8 cellular contexts compared by ENCODE assay signal in the genomic region with DNA sequence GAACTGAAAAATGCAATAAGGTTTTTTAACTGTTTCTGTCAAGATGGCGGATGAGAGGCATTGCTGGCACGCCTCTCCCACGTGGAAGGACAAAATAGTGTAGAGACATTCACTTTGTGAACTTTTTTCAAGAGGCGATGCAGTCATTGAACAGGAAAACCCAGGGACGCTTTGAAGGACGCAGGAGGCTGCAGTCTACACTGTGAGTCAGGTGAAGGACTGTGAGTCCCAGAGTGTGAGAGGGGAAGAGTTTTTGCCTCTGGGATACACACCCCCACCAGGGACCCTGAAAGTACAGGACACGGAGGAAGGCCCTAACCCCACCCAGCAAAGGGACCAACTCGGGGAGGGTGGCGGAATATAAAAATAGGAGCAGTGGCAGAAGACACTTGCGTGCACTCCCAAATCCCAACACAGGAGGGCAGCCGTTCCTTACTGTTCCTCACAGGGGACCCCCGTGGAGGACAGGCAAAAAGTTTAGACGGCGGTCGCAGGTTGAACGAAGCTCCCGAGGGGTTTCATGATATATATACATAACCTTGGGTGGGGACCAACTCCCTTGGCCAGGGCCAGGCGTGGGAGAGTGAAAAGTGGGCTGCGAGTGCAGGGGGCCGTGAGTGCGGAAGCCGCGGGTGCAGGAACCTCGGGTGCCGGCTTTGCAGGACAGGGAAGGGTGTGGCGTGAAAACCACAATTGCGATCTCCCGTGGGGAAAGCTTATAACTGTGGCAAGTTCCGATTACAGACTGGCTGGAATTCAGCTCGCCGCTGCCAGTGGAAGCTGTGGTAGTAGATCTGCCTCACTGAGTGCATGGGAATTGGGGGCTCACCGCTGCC.
A peak's percentile ranks its signal among the peaks of the same experiment; 100 is the strongest.
DNase-seq lines count a peak whose midpoint lies in the region; ATAC-seq and TF ChIP-seq lines count a peak whose summit lies in the region.

No MANE protein-coding gene starts in this region.

- H4K91ac ChIP-seq in neuronal stem cell (ENCODE audit: low read depth, low read length, poor library complexity), result no peak overlapping the region

- H3K4me3 ChIP-seq in AG10803 (ENCODE audit: low read length) (peak overlapping the region; percentile 34), fibroblast of the aortic adventitia (ENCODE audit: low read depth, low read length) (no peak overlapping the region), neuronal stem cell (ENCODE audit: low read length in 2 of 2) (peak overlapping the region in 1 of 2 donors; percentile 37)

- no peak for ATAC-seq in HG02852 (IDR thresholded peaks at IDR 0.05; ENCODE audit: unreplicated experiment)

- no peak overlapping the region for H3K23ac ChIP-seq in neuronal stem cell (ENCODE audit: low read depth, low read length, poor library complexity)

- H2AFZ ChIP-seq in neuronal stem cell (ENCODE audit: low read length), result peak overlapping the region; percentile 39

- intact Hi-C loops in activated T-helper 1 cell treated with anti-CD3 and anti-CD28 coated beads, Interleukin-12 subunit alpha, Interleukin-12 subunit beta, Interleukin-2, Interleukin-4 antibody, amounts not matched to agents 30 ng/mL and 10 ng/mL and 1 ng/mL, durations not matched to agents 14 hours and 24 hours and 36 hours (cut with micrococcal nuclease), result loop anchor here (1.0 to 5.0 kb wide), 2 partner anchors 72 to 222 kb away; no protein-coding TSS in a partner anchor

- peaks cover 11% of the 10 kb centered on the region for H3K27me3 Mint-ChIP-seq in HFFc6 (ENCODE audit: insufficient read depth)
- peaks cover 18% of the 10 kb centered on the region for H3K27me3 Mint-ChIP-seq in activated T-helper 1 cell treated with anti-CD3 and anti-CD28 coated beads, Interleukin-12 subunit alpha, Interleukin-12 subunit beta, Interleukin-2, Interleukin-4 antibody, amounts not matched to agents 30 ng/mL and 10 ng/mL and 1 ng/mL, durations not matched to agents 14 hours and 24 hours and 36 hours (ENCODE audit: insufficient read depth)
- no peaks in the 10 kb centered on the region for H3K27me3 Mint-ChIP-seq in stimulated activated naive CD8-positive, alpha-beta T cell treated with anti-CD3 and anti-CD28 coated beads, Interleukin-15, Interleukin-2, amounts not matched to agents 100 ng/mL and 50 ng/mL, for 24 hours

- H2BK120ac ChIP-seq in neuronal stem cell (ENCODE audit: low read depth, low read length), result no peak overlapping the region

- no peak overlapping the region for H4K8ac ChIP-seq in neuronal stem cell (ENCODE audit: low read depth, low read length)

- H2AK5ac ChIP-seq in neuronal stem cell (ENCODE audit: low read depth, low read length), result peak overlapping the region; percentile 3

- DNase-seq in AG10803 (ENCODE audit: low read depth) (peak; percentile 51), HFFc6 (peak; percentile 3), RKO (ENCODE audit: low spot score) (peak; percentile 61), fibroblast of the aortic adventitia (ENCODE audit: low read depth) (peak; percentile 66), neuronal stem cell (ENCODE audit: low spot score) (peak; percentile 30)
- DNase-seq in activated T-helper 1 cell treated with anti-CD3 and anti-CD28 coated beads, Interleukin-12 subunit alpha, Interleukin-12 subunit beta, Interleukin-2, Interleukin-4 antibody, amounts not matched to agents 30 ng/mL and 10 ng/mL and 1 ng/mL, durations not matched to agents 14 hours and 24 hours and 36 hours (ENCODE audit: low spot score), result peak; percentile 48

- H3K18ac ChIP-seq in neuronal stem cell (ENCODE audit: low read length), result no peak overlapping the region

- no CpG with 5 or more reads among the region's 32 CpGs for WGBS in neuronal stem cell (ENCODE audit: extremely low coverage in 2 of 2, insufficient read length in 2 of 2, insufficient replicate concordance in 1 of 2), 2 donors

- H3K79me1 ChIP-seq in neuronal stem cell (ENCODE audit: low read depth, low read length), result no peaks in the 10 kb centered on the region

- no peak overlapping the region for H3K4me2 ChIP-seq in neuronal stem cell (ENCODE audit: insufficient read depth, low read length, poor library complexity, severe bottlenecking)

- no peak overlapping the region for H3K14ac ChIP-seq in neuronal stem cell (ENCODE audit: low read length)

- H2BK5ac ChIP-seq in neuronal stem cell (ENCODE audit: low read length), result no peak overlapping the region

- no peak overlapping the region for H2BK12ac ChIP-seq in neuronal stem cell (ENCODE audit: low read length)

- peak overlapping the region; percentile 41; the same call in 1 of the 2 replicates for H3K4me3 Mint-ChIP-seq in HFFc6
- H3K4me3 Mint-ChIP-seq in activated T-helper 1 cell treated with anti-CD3 and anti-CD28 coated beads, Interleukin-12 subunit alpha, Interleukin-12 subunit beta, Interleukin-2, Interleukin-4 antibody, amounts not matched to agents 30 ng/mL and 10 ng/mL and 1 ng/mL, durations not matched to agents 14 hours and 24 hours and 36 hours, result peak overlapping the region; percentile 76
- peak overlapping the region; percentile 82 for H3K4me3 Mint-ChIP-seq in stimulated activated naive CD8-positive, alpha-beta T cell treated with anti-CD3 and anti-CD28 coated beads, Interleukin-15, Interleukin-2, amounts not matched to agents 100 ng/mL and 50 ng/mL, for 24 hours

- no peak overlapping the region for H3K4ac ChIP-seq in neuronal stem cell (ENCODE audit: low read length)

- peak; percentile 85 for TF ChIP-seq CTCF in AG10803 (conservative IDR thresholded peaks at IDR 0.05; ENCODE audit: low read length)
- peak; percentile 87 for TF ChIP-seq CTCF in HFFc6 (IDR thresholded peaks at IDR 0.05)
- peak; percentile 82 for TF ChIP-seq CTCF in fibroblast of the aortic adventitia (IDR thresholded peaks at IDR 0.05; ENCODE audit: insufficient read depth, low read length)

- H3K9ac ChIP-seq in neuronal stem cell (ENCODE audit: low read depth, low read length, poor library complexity), result no peak overlapping the region

- no peak overlapping the region for H3K27ac Mint-ChIP-seq in HFFc6
- no peak overlapping the region for H3K27ac Mint-ChIP-seq in activated T-helper 1 cell treated with anti-CD3 and anti-CD28 coated beads, Interleukin-12 subunit alpha, Interleukin-12 subunit beta, Interleukin-2, Interleukin-4 antibody, amounts not matched to agents 30 ng/mL and 10 ng/mL and 1 ng/mL, durations not matched to agents 14 hours and 24 hours and 36 hours
- H3K27ac Mint-ChIP-seq in stimulated activated naive CD8-positive, alpha-beta T cell treated with anti-CD3 and anti-CD28 coated beads, Interleukin-15, Interleukin-2, amounts not matched to agents 100 ng/mL and 50 ng/mL, for 24 hours, result no peak overlapping the region

- no peak overlapping the region for H2BK15ac ChIP-seq in neuronal stem cell (ENCODE audit: low read length)

- H3K9me3 ChIP-seq in neuronal stem cell (replicated peaks in 1 of 2; ENCODE audit: control insufficient read depth in 2 of 2, insufficient read depth in 1 of 2, low read depth in 1 of 2, low read length in 2 of 2), result peaks cover 0 to 6% of the 10 kb centered on the region in 2 donors

- peaks cover 0 to 15% (median 0%) of the 10 kb centered on the region in 3 experiments for H3K27me3 ChIP-seq in neuronal stem cell (ENCODE audit: control insufficient read depth in 3 of 3, insufficient read depth in 3 of 3, low read depth in 1 of 3, low read length in 3 of 3)

- no peak overlapping the region for H3K27ac ChIP-seq in neuronal stem cell (replicated peaks; ENCODE audit: low read length)

- no peaks in the 10 kb centered on the region for H3K9me3 Mint-ChIP-seq in HFFc6
- no peaks in the 10 kb centered on the region for H3K9me3 Mint-ChIP-seq in activated T-helper 1 cell treated with anti-CD3 and anti-CD28 coated beads, Interleukin-12 subunit alpha, Interleukin-12 subunit beta, Interleukin-2, Interleukin-4 antibody, amounts not matched to agents 30 ng/mL and 10 ng/mL and 1 ng/mL, durations not matched to agents 14 hours and 24 hours and 36 hours
- H3K9me3 Mint-ChIP-seq in stimulated activated naive CD8-positive, alpha-beta T cell treated with anti-CD3 and anti-CD28 coated beads, Interleukin-15, Interleukin-2, amounts not matched to agents 100 ng/mL and 50 ng/mL, for 24 hours, result no peaks in the 10 kb centered on the region

- H3K4me1 Mint-ChIP-seq in HFFc6 (ENCODE audit: low read depth), result peaks cover 25% of the 10 kb centered on the region; the same call in 1 of the 2 replicates
- peaks cover 33% of the 10 kb centered on the region for H3K4me1 Mint-ChIP-seq in activated T-helper 1 cell treated with anti-CD3 and anti-CD28 coated beads, Interleukin-12 subunit alpha, Interleukin-12 subunit beta, Interleukin-2, Interleukin-4 antibody, amounts not matched to agents 30 ng/mL and 10 ng/mL and 1 ng/mL, durations not matched to agents 14 hours and 24 hours and 36 hours (ENCODE audit: low read depth)
- H3K4me1 Mint-ChIP-seq in stimulated activated naive CD8-positive, alpha-beta T cell treated with anti-CD3 and anti-CD28 coated beads, Interleukin-15, Interleukin-2, amounts not matched to agents 100 ng/mL and 50 ng/mL, for 24 hours (ENCODE audit: low read depth), result peaks cover 15% of the 10 kb centered on the region

- no peaks in the 10 kb centered on the region for H3K36me3 Mint-ChIP-seq in HFFc6 (ENCODE audit: low read depth)
- no peaks in the 10 kb centered on the region for H3K36me3 Mint-ChIP-seq in activated T-helper 1 cell treated with anti-CD3 and anti-CD28 coated beads, Interleukin-12 subunit alpha, Interleukin-12 subunit beta, Interleukin-2, Interleukin-4 antibody, amounts not matched to agents 30 ng/mL and 10 ng/mL and 1 ng/mL, durations not matched to agents 14 hours and 24 hours and 36 hours (ENCODE audit: low read depth)
- no peaks in the 10 kb centered on the region for H3K36me3 Mint-ChIP-seq in stimulated activated naive CD8-positive, alpha-beta T cell treated with anti-CD3 and anti-CD28 coated beads, Interleukin-15, Interleukin-2, amounts not matched to agents 100 ng/mL and 50 ng/mL, for 24 hours (ENCODE audit: low read depth)

- no peaks in the 10 kb centered on the region for H3K4me1 ChIP-seq in neuronal stem cell (ENCODE audit: control insufficient read depth in 2 of 2, insufficient read depth in 1 of 2, low read depth in 1 of 2, low read length in 2 of 2)

- H3K36me3 ChIP-seq in neuronal stem cell (replicated peaks in 1 of 2; ENCODE audit: control insufficient read depth in 2 of 2, insufficient read depth in 2 of 2, low read length in 2 of 2), result no peaks in the 10 kb centered on the region

Comparison
In these comparisons a context has a peak if more than half of its experiments do, and no peak if none do; other contexts are left out.
1. DNase-seq: peak in every context shown above with its lines; median percentile 66 in fibroblast of the aortic adventitia; 61 in RKO; 51 in AG10803; 48 in activated T-helper 1 cell treated with anti-CD3 and anti-CD28 coated beads, Interleukin-12 subunit alpha, Interleukin-12 subunit beta, Interleukin-2, Interleukin-4 antibody, amounts not matched to agents 30 ng/mL and 10 ng/mL and 1 ng/mL, durations not matched to agents 14 hours and 24 hours and 36 hours; 30 in neuronal stem cell; 3 in HFFc6.